ENCODE assay signal across 8 cellular contexts in the genomic region with DNA sequence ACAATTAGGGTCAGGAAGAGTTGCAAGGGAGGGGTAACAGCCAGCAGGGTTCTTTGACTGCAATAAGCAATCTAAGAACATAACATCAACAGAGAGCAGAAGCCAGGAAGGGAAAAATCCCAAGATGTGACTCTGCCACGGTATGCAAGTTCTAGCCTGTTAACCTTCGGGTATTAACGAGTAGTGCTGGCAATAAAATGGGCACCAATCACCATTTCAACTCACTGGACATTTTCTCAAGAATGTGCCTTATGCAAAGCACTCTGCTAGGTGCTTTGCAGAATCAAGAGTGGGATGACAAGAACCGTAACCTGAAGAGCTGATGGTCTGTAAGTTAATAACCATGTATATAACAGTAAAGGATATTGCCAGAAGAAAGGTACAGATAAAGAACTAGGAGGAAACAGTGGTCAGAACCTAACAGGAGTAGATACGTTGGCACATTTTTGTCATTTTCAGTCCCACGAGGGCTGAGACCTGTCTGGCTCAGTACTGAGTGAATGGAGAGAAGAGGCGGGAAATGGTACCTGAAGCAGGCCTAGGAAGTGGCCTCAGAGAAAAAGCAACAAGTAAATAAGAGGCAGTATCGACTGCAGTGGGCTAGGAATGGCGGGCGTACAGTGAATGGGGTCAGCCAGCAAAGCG. TPM values are rescaled to one million over a fixed set of nuclear protein-coding genes. Genes with fewer than 3 reads are reported as not detected.
DNase-seq lines count a peak whose midpoint lies in the region; ATAC-seq and TF ChIP-seq lines count a peak whose summit lies in the region.

No MANE protein-coding gene starts in this region.

- H3K4me3 Mint-ChIP-seq in activated CD4-positive, alpha-beta T cell treated with anti-CD3 and anti-CD28 coated beads, Interleukin-2, amount 10 ng/mL, durations not matched to agents 24 days and 14 days = peak overlapping the region; percentile 97
- peak overlapping the region; percentile 90 for H3K4me3 Mint-ChIP-seq in central memory CD8-positive, alpha-beta T cell
- peak overlapping the region; percentile 99 for H3K4me3 Mint-ChIP-seq in memory B cell

- H3K4me1 Mint-ChIP-seq in activated CD4-positive, alpha-beta T cell treated with anti-CD3 and anti-CD28 coated beads, Interleukin-2, amount 10 ng/mL, durations not matched to agents 24 days and 14 days = peaks cover 35% of the 10 kb centered on the region
- H3K4me1 Mint-ChIP-seq in central memory CD8-positive, alpha-beta T cell = peaks cover 32% of the 10 kb centered on the region
- peaks cover 22% of the 10 kb centered on the region for H3K4me1 Mint-ChIP-seq in memory B cell

- H3K27me3 Mint-ChIP-seq in activated CD4-positive, alpha-beta T cell treated with anti-CD3 and anti-CD28 coated beads, Interleukin-2, amount 10 ng/mL, durations not matched to agents 24 days and 14 days = no peaks in the 10 kb centered on the region
- no peaks in the 10 kb centered on the region for H3K27me3 Mint-ChIP-seq in central memory CD8-positive, alpha-beta T cell
- H3K27me3 Mint-ChIP-seq in memory B cell = no peaks in the 10 kb centered on the region

- no peaks in the 10 kb centered on the region for H3K9me3 Mint-ChIP-seq in activated CD4-positive, alpha-beta T cell treated with anti-CD3 and anti-CD28 coated beads, Interleukin-2, amount 10 ng/mL, durations not matched to agents 24 days and 14 days
- no peaks in the 10 kb centered on the region for H3K9me3 Mint-ChIP-seq in central memory CD8-positive, alpha-beta T cell
- H3K9me3 Mint-ChIP-seq in memory B cell = no peaks in the 10 kb centered on the region

- peak overlapping the region; percentile 99 for H3K27ac Mint-ChIP-seq in activated CD4-positive, alpha-beta T cell treated with anti-CD3 and anti-CD28 coated beads, Interleukin-2, amount 10 ng/mL, durations not matched to agents 24 days and 14 days
- H3K27ac Mint-ChIP-seq in central memory CD8-positive, alpha-beta T cell (ENCODE audit: low read depth) = peak overlapping the region; percentile 84
- H3K27ac Mint-ChIP-seq in memory B cell = peak overlapping the region; percentile 92

- H3K4me1 ChIP-seq in HAP-1 (peaks cover 28% of the 10 kb centered on the region), upper lobe of right lung (peaks cover 10% of the 10 kb centered on the region)

- H3K9me3 ChIP-seq in HAP-1 (no peaks in the 10 kb centered on the region), upper lobe of right lung (no peaks in the 10 kb centered on the region)

- in situ Hi-C loops in HAP-1 (cut with MboI; ENCODE audit: low sequenced_read_pairs) = no loop called here

- DNase-seq in activated CD4-positive, alpha-beta T cell treated with anti-CD3 and anti-CD28 coated beads, Interleukin-2, amount 10 ng/mL, durations not matched to agents 24 days and 14 days = peak; percentile 63
- DNase-seq in activated CD4-positive, alpha-beta T cell treated with anti-CD3 and anti-CD28 coated beads, Interleukin-2, amount 50 U/mL, for 48 hours = no peak
- DNase-seq in HAP-1 (ENCODE audit: low spot score in 2 of 2) (no peak), NCI-H345 treated with DMSO at 0.1 percent for 48 hours (lab: John Stamatoyannopoulos, UW; ENCODE audit: unreplicated experiment) (peak; percentile 10), memory B cell (ENCODE audit: low spot score in 2 of 2) (no peak), upper lobe of right lung (no peak)
- DNase-seq in central memory CD8-positive, alpha-beta T cell (ENCODE audit: low spot score in 2 of 2) = no peak

- no peak for TF ChIP-seq CTCF in upper lobe of right lung (IDR thresholded peaks at IDR 0.05)

- H3K27me3 ChIP-seq in HAP-1 (ENCODE audit: low read depth) (no peaks in the 10 kb centered on the region), upper lobe of right lung (no peaks in the 10 kb centered on the region)

- intact Hi-C loops in activated CD4-positive, alpha-beta T cell treated with anti-CD3 and anti-CD28 coated beads, Interleukin-2, amount 10 ng/mL, durations not matched to agents 24 days and 14 days (cut with micrococcal nuclease) = loop anchor here (2.0 to 10.0 kb wide), 7 partner anchors 68 to 763 kb away; partner anchors contain the start of genes CASP6, GAR1, MCUB and SEC24B
- intact Hi-C loops in upper lobe of right lung (cut with DNase I) = no loop called here

- peaks cover 24% of the 10 kb centered on the region for H3K36me3 Mint-ChIP-seq in activated CD4-positive, alpha-beta T cell treated with anti-CD3 and anti-CD28 coated beads, Interleukin-2, amount 10 ng/mL, durations not matched to agents 24 days and 14 days (ENCODE audit: low read depth)
- peaks cover 8% of the 10 kb centered on the region for H3K36me3 Mint-ChIP-seq in central memory CD8-positive, alpha-beta T cell (ENCODE audit: insufficient read depth)
- H3K36me3 Mint-ChIP-seq in memory B cell = no peaks in the 10 kb centered on the region

- peaks cover 6% of the 10 kb centered on the region for H3K36me3 ChIP-seq in HAP-1 (replicated peaks)
- H3K36me3 ChIP-seq in upper lobe of right lung = no peaks in the 10 kb centered on the region

- peak overlapping the region; percentile 86 for H3K27ac ChIP-seq in upper lobe of right lung

- no peak for ATAC-seq in central memory CD8-positive, alpha-beta T cell (replicated peaks; ENCODE audit: extremely low read depth, poor library complexity, severe bottlenecking)
- no peak for ATAC-seq in memory B cell (ENCODE audit: low read depth)
- no peak for ATAC-seq in upper lobe of right lung
- no peak for ATAC-seq in HG03565 (IDR thresholded peaks at IDR 0.05; ENCODE audit: unreplicated experiment)

- peak overlapping the region; percentile 60 for H3K4me3 ChIP-seq in HAP-1
- H3K4me3 ChIP-seq in upper lobe of right lung = peak overlapping the region; percentile 74

RNA-seq across cellular contexts. Expression of gene ELOVL6, which starts 2.7 kb away (rescaled TPM):
- total RNA-seq in activated CD4-positive, alpha-beta T cell treated with anti-CD3 and anti-CD28 coated beads, Interleukin-2, amount 10 ng/mL, durations not matched to agents 24 days and 14 days = 14.5 and 15.6 TPM in 2 replicates
- total RNA-seq in upper lobe of right lung = 4.7 TPM

Comparison
In these comparisons a context has a peak if more than half of its experiments do, and no peak if none do; other contexts are left out.
1. DNase-seq: peak in activated CD4-positive, alpha-beta T cell treated with anti-CD3 and anti-CD28 coated beads, Interleukin-2, amount 10 ng/mL, durations not matched to agents 24 days and 14 days (single experiment) and NCI-H345 treated with DMSO at 0.1 percent for 48 hours (single experiment); none in activated CD4-positive, alpha-beta T cell treated with anti-CD3 and anti-CD28 coated beads, Interleukin-2, amount 50 U/mL, for 48 hours (0 of 2), HAP-1 (0 of 2), central memory CD8-positive, alpha-beta T cell (0 of 2), memory B cell (0 of 2) and upper lobe of right lung (single experiment).
2. Peak in every context shown above with its lines, with median percentiles within 50 percentile points of each other: H3K27ac Mint-ChIP-seq and H3K4me3 Mint-ChIP-seq.